Comparison of ENCODE assay signal across 24 cellular contexts in the genomic region with DNA sequence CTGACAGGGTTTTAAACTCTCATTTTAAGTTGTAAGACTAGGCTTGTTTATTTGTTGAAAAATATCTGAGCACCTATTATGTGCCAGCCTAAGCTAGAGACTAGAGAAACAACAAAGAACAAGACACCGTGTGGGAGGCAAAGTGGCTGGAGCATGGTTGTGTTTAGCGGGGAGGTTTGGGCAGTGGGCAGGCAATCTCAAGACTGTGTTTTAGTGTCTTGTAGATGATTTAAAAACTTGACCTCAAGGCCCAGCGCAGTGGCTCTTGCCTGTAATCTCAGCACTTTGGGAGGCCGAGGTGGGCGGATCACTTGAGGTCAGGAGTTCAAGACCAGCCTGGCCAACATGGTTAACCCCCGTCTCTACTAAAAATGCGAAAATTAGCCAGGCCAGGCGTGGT.
"Had no signal": no experiment of that assay in that cellular context is flagged by ENCODE, and none has a peak within 500 bp of the region (broad histone marks: within the 10 kb centered on the region; RNA-seq: fewer than 3 reads in every experiment).

No MANE protein-coding gene starts in this region.

- H3K4me3 ChIP-seq: SJCRH30 had no signal

- H3K4me1 ChIP-seq: SJCRH30 had no signal

- H3K9me3 Mint-ChIP-seq: activated naive CD4-positive, alpha-beta T cell treated with anti-CD3 and anti-CD28 coated beads, Interleukin-2, amount 10 ng/mL, durations not matched to agents 7 days and 5 days; activated naive CD8-positive, alpha-beta T cell treated with anti-CD3 and anti-CD28 coated beads for 36 hours; activated T-cell treated with anti-CD3 and anti-CD28 coated beads, Interleukin-2, amount 50 U/mL, for 72 hours; activated T-helper 2 cell treated with anti-CD3 and anti-CD28 coated beads, Interferon-gamma antibody, Interleukin-2, Interleukin-4, amounts not matched to agents 10 μg/mL and 5 μg/mL and 100 μg/mL, durations not matched to agents 14 hours and 24 hours and 36 hours had no signal

- DNase-seq: activated CD4-positive, alpha-beta T cell treated with anti-CD3 and anti-CD28 coated beads for 36 hours; activated CD4-positive, alpha-beta T cell treated with anti-CD3 and anti-CD28 coated beads, Interleukin-2, amount 50 U/mL, for 4 hours; activated CD8-positive, alpha-beta T cell treated with anti-CD3 and anti-CD28 coated beads, Interleukin-2, amount 10 ng/mL, durations not matched to agents 7 days and 5 days; activated gamma-delta T cell treated with Interleukin-2 at 50 U/mL for 16 hours; activated naive CD4-positive, alpha-beta T cell treated with anti-CD3 and anti-CD28 coated beads, Interleukin-2, amount 10 ng/mL, durations not matched to agents 7 days and 5 days; activated naive CD8-positive, alpha-beta T cell treated with anti-CD3 and anti-CD28 coated beads for 36 hours; activated T-cell treated with anti-CD3 and anti-CD28 coated beads, Interleukin-2, amount 50 U/mL, for 72 hours; anterior cingulate cortex; cerebellar nuclear complex; Karpas-422; NCI-H1105 treated with DMSO at 0.1 percent for 48 hours; NCI-H1930; NCI-H2107; NCI-H2171 treated with DMSO at 0.1 percent for 48 hours; NCI-H226; NCI-H526; NCI-H82; SJCRH30; T-helper 2 cell; T1000 had no signal

- H3K27me3 ChIP-seq: SJCRH30 had no signal

- ATAC-seq: activated CD4-positive, alpha-beta T cell treated with anti-CD3 and anti-CD28 coated beads for 36 hours; activated CD8-positive, alpha-beta T cell treated with anti-CD3 and anti-CD28 coated beads, Interleukin-2, amount 10 ng/mL, durations not matched to agents 7 days and 5 days; activated T-cell treated with anti-CD3 and anti-CD28 coated beads, Interleukin-2, amount 50 U/mL, for 72 hours; HepG2; Right ventricle myocardium inferior had no signal

- H3K27ac Mint-ChIP-seq: activated CD4-positive, alpha-beta T cell treated with anti-CD3 and anti-CD28 coated beads for 36 hours; activated CD8-positive, alpha-beta T cell treated with anti-CD3 and anti-CD28 coated beads, Interleukin-2, amount 10 ng/mL, durations not matched to agents 7 days and 5 days; activated naive CD4-positive, alpha-beta T cell treated with anti-CD3 and anti-CD28 coated beads, Interleukin-2, amount 10 ng/mL, durations not matched to agents 7 days and 5 days; activated naive CD8-positive, alpha-beta T cell treated with anti-CD3 and anti-CD28 coated beads for 36 hours; activated T-helper 2 cell treated with anti-CD3 and anti-CD28 coated beads, Interferon-gamma antibody, Interleukin-2, Interleukin-4, amounts not matched to agents 10 μg/mL and 5 μg/mL and 100 μg/mL, durations not matched to agents 14 hours and 24 hours and 36 hours had no signal

- H3K4me3 Mint-ChIP-seq: activated CD4-positive, alpha-beta T cell treated with anti-CD3 and anti-CD28 coated beads for 36 hours; activated CD8-positive, alpha-beta T cell treated with anti-CD3 and anti-CD28 coated beads, Interleukin-2, amount 10 ng/mL, durations not matched to agents 7 days and 5 days; activated naive CD4-positive, alpha-beta T cell treated with anti-CD3 and anti-CD28 coated beads, Interleukin-2, amount 10 ng/mL, durations not matched to agents 7 days and 5 days; activated naive CD8-positive, alpha-beta T cell treated with anti-CD3 and anti-CD28 coated beads for 36 hours; activated T-cell treated with anti-CD3 and anti-CD28 coated beads, Interleukin-2, amount 50 U/mL, for 72 hours had no signal

- H3K27me3 Mint-ChIP-seq: activated CD4-positive, alpha-beta T cell treated with anti-CD3 and anti-CD28 coated beads for 36 hours; activated naive CD4-positive, alpha-beta T cell treated with anti-CD3 and anti-CD28 coated beads, Interleukin-2, amount 10 ng/mL, durations not matched to agents 7 days and 5 days; activated naive CD8-positive, alpha-beta T cell treated with anti-CD3 and anti-CD28 coated beads for 36 hours had no signal

- H3K27ac ChIP-seq: SJCRH30, VCaP had no signal

- H3K9me3 ChIP-seq: SJCRH30 had no signal
